In the genomic region with DNA sequence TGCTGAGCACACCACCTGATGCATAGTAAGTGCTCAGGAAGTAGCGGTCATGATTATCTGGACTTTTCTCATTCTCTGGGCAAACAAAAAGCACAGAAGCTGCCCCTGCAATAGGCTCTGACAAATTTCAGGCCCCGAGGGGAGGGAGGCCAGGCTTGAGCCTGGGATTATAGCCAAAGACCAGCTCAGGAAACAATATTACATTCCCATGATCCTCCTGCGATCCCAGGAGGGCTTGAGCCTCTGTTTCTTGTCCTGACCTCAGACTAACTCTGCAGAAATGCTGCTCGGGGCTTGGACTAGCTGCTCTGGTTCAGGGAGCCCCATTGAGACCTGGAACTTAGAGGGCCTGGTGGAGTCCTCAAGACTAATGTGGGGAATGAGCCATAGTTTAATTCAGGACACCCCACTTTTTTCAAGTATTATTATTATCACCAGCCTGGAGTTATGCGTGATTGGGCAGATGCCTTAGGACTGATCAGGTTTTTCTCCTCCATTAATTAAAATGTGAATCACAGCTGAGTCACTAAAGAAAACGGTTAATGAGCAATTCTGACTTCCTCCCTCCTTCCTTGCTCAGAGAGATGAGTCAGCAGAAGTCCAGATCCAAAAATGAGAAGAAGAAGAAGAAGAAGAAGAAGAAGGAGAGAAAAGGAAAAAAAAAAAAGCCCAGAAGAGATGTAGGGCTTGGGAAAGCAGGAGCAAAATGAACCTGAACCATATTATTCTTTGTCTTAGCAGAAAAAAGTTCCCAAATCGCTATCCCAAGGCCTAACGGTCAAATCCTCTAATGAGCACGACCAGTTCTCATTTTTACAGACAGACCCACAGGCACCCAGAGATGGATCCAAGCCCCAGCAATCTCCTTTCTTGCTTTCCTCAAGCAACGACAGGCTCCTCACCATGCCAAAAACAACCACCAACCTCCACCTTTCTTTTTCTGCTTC, we compare ENCODE assay signal across 11 cellular contexts.
DNase-seq lines count a peak whose midpoint lies in the region; ATAC-seq, FAIRE-seq and TF ChIP-seq lines count a peak whose summit lies in the region.
"Had no signal": no experiment of that assay in that cellular context is flagged by ENCODE, and none has a peak within 500 bp of the region (broad histone marks: within the 10 kb centered on the region; RNA-seq: fewer than 3 reads in every experiment).

No MANE protein-coding gene starts in this region.

- H4K8ac ChIP-seq in mesenchymal stem cell (ENCODE audit: low read length) = no peak overlapping the region

- H3K9me3 ChIP-seq in mesenchymal stem cell (ENCODE audit: control insufficient read depth, low read length) (peaks cover 7% of the 10 kb centered on the region), spleen (peaks cover 0 to 26% (median 12%) of the 10 kb centered on the region in 8 donors)

- no peak overlapping the region for H3K23ac ChIP-seq in mesenchymal stem cell (ENCODE audit: low read length in 2 of 2)

- no peak overlapping the region for H2AFZ ChIP-seq in mesenchymal stem cell (ENCODE audit: low read depth, low read length)

- H3K9me3 Mint-ChIP-seq in CD14-positive monocyte = peaks cover 11 to 30% (median 21%) of the 10 kb centered on the region in 7 donors

- peaks cover 21% of the 10 kb centered on the region for H3K4me1 Mint-ChIP-seq in CD14-positive monocyte
- H3K4me1 Mint-ChIP-seq: IgD-negative memory B cell had no signal

- no peak overlapping the region for H2BK15ac ChIP-seq in mesenchymal stem cell (ENCODE audit: low read depth, poor library complexity, severe bottlenecking)

- H2BK12ac ChIP-seq in mesenchymal stem cell (ENCODE audit: low read length in 2 of 2) = no peak overlapping the region

- peak overlapping the region in 4 of 7 donors; percentile 15 to 43 (median 31) for H3K27ac Mint-ChIP-seq in CD14-positive monocyte
- H3K27ac Mint-ChIP-seq: activated naive CD4-positive, alpha-beta T cell treated with anti-CD3 and anti-CD28 coated beads for 36 hours; IgD-negative memory B cell had no signal

- WGBS in mesenchymal stem cell = 55% methylated on average over 7 of the region's 10 CpGs
- 60 to 68% (median 64%) methylated on average over 10 of the region's 10 CpGs for WGBS in spleen, 5 donors

- H3K27me3 Mint-ChIP-seq in CD14-positive monocyte (ENCODE audit: low read depth in 3 of 3) = peaks cover 6 to 8% (median 6%) of the 10 kb centered on the region in 3 donors

- H3K4me3 ChIP-seq in bronchial epithelial cell (ENCODE audit: low read depth, low read length) (no peak overlapping the region), mesenchymal stem cell (ENCODE audit: insufficient read depth in 1 of 2, low read depth in 1 of 2, low read length in 2 of 2) (peak overlapping the region in 1 of 2 experiments; percentile 31), spleen (no peak overlapping the region)
- H3K4me3 ChIP-seq: sigmoid colon had no signal

- H3K18ac ChIP-seq in mesenchymal stem cell (ENCODE audit: low read depth in 1 of 2, low read length in 2 of 2) = no peak overlapping the region

- H3K4me3 Mint-ChIP-seq in CD14-positive monocyte = no peak overlapping the region
- H3K4me3 Mint-ChIP-seq: activated naive CD4-positive, alpha-beta T cell treated with anti-CD3 and anti-CD28 coated beads for 36 hours had no signal

- no peak overlapping the region for H3K4me2 ChIP-seq in mesenchymal stem cell (ENCODE audit: low read length, poor library complexity, severe bottlenecking)

- TF ChIP-seq POLR2A in spleen (IDR thresholded peaks at IDR 0.05) = no peak

- intact Hi-C loops in CD14-positive monocyte (cut with micrococcal nuclease) (no loop called here), spleen (cut with DNase I; ENCODE audit: low total_unique reads) (no loop called here)

- no peak overlapping the region for H4K91ac ChIP-seq in mesenchymal stem cell (ENCODE audit: low read length)

- H3K79me1 ChIP-seq in mesenchymal stem cell (replicated peaks; ENCODE audit: low read length, poor library complexity, severe bottlenecking) = no peaks in the 10 kb centered on the region

- peak overlapping the region; percentile 4 for H2BK5ac ChIP-seq in mesenchymal stem cell (ENCODE audit: low read depth, low read length, poor library complexity, severe bottlenecking)

- H3K36me3 ChIP-seq in bronchial epithelial cell (ENCODE audit: control insufficient read depth, insufficient read depth, low read length) (no peaks in the 10 kb centered on the region), mesenchymal stem cell (ENCODE audit: control insufficient read depth in 1 of 2, insufficient read depth in 2 of 2, low read depth in 1 of 2, low read length in 2 of 2) (no peaks in the 10 kb centered on the region), spleen (no peaks in the 10 kb centered on the region)
- H3K36me3 ChIP-seq: sigmoid colon had no signal

- no peak overlapping the region for H3K14ac ChIP-seq in mesenchymal stem cell (ENCODE audit: low read length in 2 of 2)

- H3K9ac ChIP-seq in mesenchymal stem cell (ENCODE audit: low read length) = peak overlapping the region; percentile 85

- no peak for FAIRE-seq in bronchial epithelial cell (lab: Jason Lieb, UNC)

- no peak overlapping the region for H2BK120ac ChIP-seq in mesenchymal stem cell (ENCODE audit: low read depth, low read length)

- ATAC-seq in GM18519 (IDR thresholded peaks at IDR 0.05; ENCODE audit: low FRiP score, unreplicated experiment) = no peak

- no peak overlapping the region for H3K4ac ChIP-seq in mesenchymal stem cell (ENCODE audit: low read depth in 1 of 2, low read length in 2 of 2)

- TF ChIP-seq CTCF in CD14-positive monocyte (IDR thresholded peaks at IDR 0.05) (no peak), bronchial epithelial cell (IDR thresholded peaks at IDR 0.05; ENCODE audit: insufficient read depth, low read length, severe bottlenecking) (no peak), spleen (IDR thresholded peaks at IDR 0.05 in 8 of 11, conservative IDR thresholded peaks at IDR 0.05 in 3 of 11) (no peak)

- H3K4me1 ChIP-seq in mesenchymal stem cell (ENCODE audit: control insufficient read depth, insufficient read depth, low read depth, low read length) = peaks cover 10% of the 10 kb centered on the region
- H3K4me1 ChIP-seq in spleen = peaks cover 0 to 3% (median 0%) of the 10 kb centered on the region in 6 donors
- H3K4me1 ChIP-seq: sigmoid colon had no signal

- H3K27ac ChIP-seq in mesenchymal stem cell (ENCODE audit: low read length, poor library complexity, severe bottlenecking) (peak overlapping the region; percentile 70), spleen (no peak overlapping the region)
- H3K27ac ChIP-seq: sigmoid colon had no signal

- H2AK5ac ChIP-seq in mesenchymal stem cell (ENCODE audit: low read length, severe bottlenecking) = no peak overlapping the region

- no peaks in the 10 kb centered on the region for H3K36me3 Mint-ChIP-seq in CD14-positive monocyte

- DNase-seq in CD14-positive monocyte (ENCODE audit: low spot score) (no peak), NCI-H2081 (lab: John Stamatoyannopoulos, UW) (peak; percentile 40 to 53), bronchial epithelial cell (ENCODE audit: low read depth) (peak; percentile 93), mesenchymal stem cell (peak; percentile 37), spleen (no peak), T-helper 9 cell (no peak)
- no peak for DNase-seq in activated CD4-positive, alpha-beta T cell treated with anti-CD3 and anti-CD28 coated beads, Interleukin-2, amount 50 U/mL, for 48 hours
- DNase-seq: activated naive CD4-positive, alpha-beta T cell treated with anti-CD3 and anti-CD28 coated beads for 36 hours; sigmoid colon had no signal

- no peaks in the 10 kb centered on the region for H3K27me3 ChIP-seq in bronchial epithelial cell (ENCODE audit: control insufficient read depth, insufficient read depth, low read length)
- H3K27me3 ChIP-seq in mesenchymal stem cell (ENCODE audit: control insufficient read depth in 1 of 2, insufficient read depth in 1 of 2, low read length in 2 of 2) = no peaks in the 10 kb centered on the region
- peaks cover 0 to 50% (median 0%) of the 10 kb centered on the region in 7 donors for H3K27me3 ChIP-seq in spleen (replicated peaks in 1 of 7)

Comparison
In these comparisons a context has a peak if more than half of its experiments do, and no peak if none do; other contexts are left out.
1. DNase-seq: peak in NCI-H2081 (2 of 2), bronchial epithelial cell (single experiment) and mesenchymal stem cell (single experiment); none in CD14-positive monocyte (single experiment), spleen (single experiment), T-helper 9 cell (single experiment) and activated CD4-positive, alpha-beta T cell treated with anti-CD3 and anti-CD28 coated beads, Interleukin-2, amount 50 U/mL, for 48 hours (0 of 2).